In genomic region chr16:13915033-13915635, GRCh38 we compare ENCODE assay signal across 32 cellular contexts.
"Had no signal": no experiment of that assay in that cellular context is flagged by ENCODE, and none has a peak within 500 bp of the region (broad histone marks: within the 10 kb centered on the region; RNA-seq: fewer than 3 reads in every experiment).

No MANE protein-coding gene starts in this region.

- ATAC-seq: activated CD8-positive, alpha-beta T cell treated with anti-CD3 and anti-CD28 coated beads for 36 hours; activated naive CD8-positive, alpha-beta T cell treated with anti-CD3 and anti-CD28 coated beads, Interleukin-2, amount 50 U/mL, for 24 hours; activated T-cell treated with anti-CD3 and anti-CD28 coated beads, Interleukin-2, amount 50 U/mL, for 4 hours; activated T-cell treated with anti-CD3 and anti-CD28 coated beads, Interleukin-2, amount 50 U/mL, for 72 hours; activated T-helper 17 cell treated with anti-CD3 and anti-CD28 coated beads, Interleukin-2, amount 50 U/mL, for 72 hours; body of pancreas had no signal

- H3K27ac ChIP-seq: brain microvascular endothelial cell, breast epithelium, VCaP had no signal

- FAIRE-seq: astrocyte, TTC549 had no signal

- H3K27me3 ChIP-seq: body of pancreas, brain microvascular endothelial cell, breast epithelium had no signal

- DNase-seq: activated B cell treated with CpG ODN at 0.5 μM for 24 hours; activated CD4-positive, alpha-beta memory T cell treated with anti-CD3 and anti-CD28 coated beads for 36 hours; activated CD4-positive, alpha-beta T cell treated with anti-CD3 and anti-CD28 coated beads for 4 hours; activated CD4-positive, alpha-beta T cell treated with anti-CD3 and anti-CD28 coated beads, Interleukin-2, amount 10 ng/mL, durations not matched to agents 24 days and 14 days; activated CD4-positive, alpha-beta T cell treated with anti-CD3 and anti-CD28 coated beads, Interleukin-2, amount 50 U/mL, for 1 hour; activated CD4-positive, alpha-beta T cell treated with anti-CD3 and anti-CD28 coated beads, Interleukin-2, amount 50 U/mL, for 4 hours; activated CD4-positive, CD25-positive, alpha-beta regulatory T cell treated with anti-CD3 and anti-CD28 coated beads, Interleukin-2, amount 50 U/mL, for 72 hours; activated CD8-positive, alpha-beta memory T cell treated with anti-CD3 and anti-CD28 coated beads, Interleukin-2, amount 50 U/mL, for 4 hours; activated CD8-positive, alpha-beta T cell treated with anti-CD3 and anti-CD28 coated beads for 36 hours; activated effector memory CD4-positive, alpha-beta T cell treated with anti-CD3 and anti-CD28 coated beads, Interleukin-2, amount 50 U/mL, for 16 hours; activated gamma-delta T cell treated with Interleukin-2 at 50 U/mL for 16 hours; activated naive CD4-positive, alpha-beta T cell; activated naive CD4-positive, alpha-beta T cell treated with anti-CD3 and anti-CD28 coated beads, Interleukin-2, amount 10 ng/mL, durations not matched to agents 7 days and 5 days; activated naive CD8-positive, alpha-beta T cell treated with anti-CD3 and anti-CD28 coated beads, Interleukin-2, amount 10 ng/mL, durations not matched to agents 7 days and 5 days; activated naive CD8-positive, alpha-beta T cell treated with anti-CD3 and anti-CD28 coated beads, Interleukin-2, amount 50 U/mL, for 24 hours; activated T-cell treated with anti-CD3 and anti-CD28 coated beads for 4 hours; activated T-cell treated with anti-CD3 and anti-CD28 coated beads, Interleukin-2, amount 50 U/mL, for 1 hour; activated T-cell treated with anti-CD3 and anti-CD28 coated beads, Interleukin-2, amount 50 U/mL, for 4 hours; activated T-cell treated with anti-CD3 and anti-CD28 coated beads, Interleukin-2, amount 50 U/mL, for 72 hours; amygdala; anterior cingulate cortex; body of pancreas; brain microvascular endothelial cell; central memory CD4-positive, alpha-beta T cell; T-helper 1 cell; T-helper 2 cell; T-helper 9 cell had no signal

- H3K9me3 ChIP-seq: body of pancreas had no signal

- H3K36me3 ChIP-seq: brain microvascular endothelial cell, breast epithelium had no signal

- H3K4me3 ChIP-seq: body of pancreas, breast epithelium had no signal

- H3K4me1 ChIP-seq: breast epithelium had no signal
